In genomic region chr5:137431051-137431450, GRCh38 we compare ENCODE assay signal across 30 cellular contexts.
"Had no signal": no experiment of that assay in that cellular context is flagged by ENCODE, and none has a peak within 500 bp of the region (broad histone marks: within the 10 kb centered on the region; RNA-seq: fewer than 3 reads in every experiment).

No MANE protein-coding gene starts in this region.

- H3K27me3 ChIP-seq: esophagus squamous epithelium, ovary, right lobe of liver, stomach, thyroid gland, upper lobe of left lung had no signal

- FAIRE-seq: endothelial cell of umbilical vein, keratinocyte, small intestine, urothelium cell line had no signal

- H3K27ac ChIP-seq: coronary artery, esophagus squamous epithelium, heart right ventricle, lower lobe of right lung, ovary, psoas muscle, right lobe of liver, stomach, thyroid gland, upper lobe of left lung had no signal

- H3K4me3 ChIP-seq: coronary artery, esophagus squamous epithelium, heart right ventricle, lower lobe of right lung, ovary, psoas muscle, right lobe of liver, stomach, thyroid gland, upper lobe of left lung had no signal

- H3K4me1 ChIP-seq: esophagus squamous epithelium, heart right ventricle, lower lobe of right lung, psoas muscle, right lobe of liver, stomach, thyroid gland, upper lobe of left lung had no signal

- H3K27ac Mint-ChIP-seq: immature natural killer cell; naive thymus-derived CD8-positive, alpha-beta T cell had no signal

- H3K9me3 ChIP-seq: esophagus squamous epithelium, lower lobe of right lung, ovary, right lobe of liver, stomach, thyroid gland, upper lobe of left lung had no signal

- H3K4me1 Mint-ChIP-seq: immature natural killer cell; naive thymus-derived CD8-positive, alpha-beta T cell had no signal

- H3K36me3 Mint-ChIP-seq: immature natural killer cell; naive thymus-derived CD8-positive, alpha-beta T cell had no signal

- H3K4me3 Mint-ChIP-seq: immature natural killer cell; naive thymus-derived CD8-positive, alpha-beta T cell had no signal

- ATAC-seq: heart right ventricle; left colon; left ventricle myocardium superior; lower lobe of right lung; naive thymus-derived CD8-positive, alpha-beta T cell; psoas muscle; right lobe of liver had no signal

- DNase-seq: dermis blood vessel endothelial cell; effector memory CD4-positive, alpha-beta T cell; esophagus squamous epithelium; foreskin melanocyte; glutamatergic neuron; heart right ventricle; hypothalamus; immature natural killer cell; left colon; left ventricle myocardium superior; lower lobe of right lung; naive thymus-derived CD8-positive, alpha-beta T cell; occipital lobe; ovary; posterior cingulate gyrus; psoas muscle; retina; right lobe of liver; small intestine; stimulated activated CD4-positive, alpha-beta T cell treated with anti-CD3 and anti-CD28 coated beads, Interleukin-1b, Interleukin-23, amount 100 ng/mL, for 48 hours; stimulated activated CD4-positive, alpha-beta T cell treated with anti-CD3 and anti-CD28 coated beads, Interleukin-4, amount 100 ng/mL, for 1 hour; stimulated activated CD8-positive, alpha-beta memory T cell treated with anti-CD3 and anti-CD28 coated beads, Interleukin-4, amount 100 ng/mL, for 48 hours; stimulated activated naive CD4-positive, alpha-beta T cell treated with Interleukin-2 at 50 U/mL for 16 hours; stomach; thyroid gland; upper lobe of left lung had no signal

- H3K36me3 ChIP-seq: esophagus squamous epithelium, heart right ventricle, lower lobe of right lung, ovary, right lobe of liver, stomach, thyroid gland, upper lobe of left lung had no signal
